In the genomic region with DNA sequence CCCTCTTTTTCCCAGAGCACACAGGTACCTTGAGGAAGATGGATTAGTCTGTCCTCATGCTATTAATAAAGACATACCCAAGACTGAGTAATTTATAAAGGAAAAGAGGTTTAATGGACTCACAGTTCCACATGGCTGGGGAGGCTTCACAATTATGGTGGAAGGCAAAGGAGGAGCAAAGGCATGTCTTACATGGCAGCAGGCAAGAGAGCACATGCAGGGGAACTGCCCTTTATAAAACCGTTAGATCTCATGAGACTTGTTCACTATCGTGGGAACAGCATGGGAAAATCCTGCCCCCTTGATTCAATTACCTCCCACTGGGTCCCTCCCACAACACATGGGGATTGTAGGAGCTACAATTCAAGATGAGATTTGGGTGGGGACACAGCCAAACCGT, we compare ENCODE assay signal across 1 cellular context.
A peak's percentile ranks its signal among the peaks of the same experiment; 100 is the strongest.
TF ChIP-seq lines count a peak whose summit lies in the region.

No MANE protein-coding gene starts in this region.

TF ChIP-seq in K562, 482 proteins besides CTCF, POLR2A, EP300 and RAD21:
- TF ChIP-seq ZNF431 (CRISPR knock-in tag; IDR thresholded peaks at IDR 0.05), result peak; percentile 92
